Comparison of ENCODE assay signal across 2 cellular contexts in the genomic region with DNA sequence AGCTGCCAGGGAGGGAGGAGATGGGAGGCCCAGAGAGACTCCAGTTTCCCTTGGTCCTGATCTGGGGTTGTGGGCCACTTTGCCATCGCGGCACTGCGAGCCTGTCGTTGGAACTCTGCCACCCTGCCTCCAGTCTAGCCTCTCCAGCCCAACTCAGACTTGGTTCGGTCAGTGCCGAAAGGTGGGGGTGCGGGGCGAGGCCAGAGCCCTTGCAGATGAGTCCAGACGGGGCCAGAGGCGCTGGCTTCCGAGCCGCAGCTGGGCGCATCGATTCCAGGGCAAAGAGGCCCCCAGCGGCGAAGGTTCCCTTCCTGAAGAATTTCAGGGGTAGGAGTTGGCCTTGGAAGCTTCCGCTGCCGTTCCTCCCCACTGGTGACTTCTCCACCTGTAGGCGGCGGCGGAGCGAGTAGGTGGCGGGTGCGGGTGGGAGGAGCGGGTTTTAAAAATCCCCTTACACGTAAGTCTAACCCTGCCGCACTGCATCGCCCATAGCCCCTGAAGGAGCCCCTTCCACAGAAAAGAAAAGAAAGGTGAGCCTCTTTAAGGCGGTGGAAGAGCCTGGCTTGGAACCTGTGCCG.
TF ChIP-seq lines count a peak whose summit lies in the region.

No MANE protein-coding gene starts in this region.

TF ChIP-seq in IMR-90, 13 proteins besides CTCF, POLR2A, EP300 and RAD21:
- peak; percentile 2; the same call in 1 of the 2 replicates for TF ChIP-seq SMC3 (IDR thresholded peaks at IDR 0.05; ENCODE audit: low read depth, low read length)
- TF ChIP-seq MXI1 (IDR thresholded peaks at IDR 0.05; ENCODE audit: borderline replicate concordance, low read depth, low read length): no peak
- TF ChIP-seq MAZ (IDR thresholded peaks at IDR 0.05; ENCODE audit: borderline replicate concordance, low read depth, low read length): 0 out of 2 replicates have a peak, but pooled peaks have one; percentile 8

TF ChIP-seq in neural cell, 6 proteins besides CTCF, POLR2A, EP300 and RAD21:
- TF ChIP-seq SMC3 (conservative IDR thresholded peaks at IDR 0.05; ENCODE audit: poor library complexity) (no peak), TAF1 (IDR thresholded peaks at IDR 0.05; ENCODE audit: low read depth) (no peak), MXI1 (conservative IDR thresholded peaks at IDR 0.05; ENCODE audit: poor library complexity, severe bottlenecking) (no peak), REST (IDR thresholded peaks at IDR 0.05; ENCODE audit: borderline replicate concordance) (no peak), EZH2 (IDR thresholded peaks at IDR 0.05; ENCODE audit: borderline replicate concordance, insufficient read depth, low read length, poor library complexity, severe bottlenecking) (no peak), POLR2AphosphoS5 (IDR thresholded peaks at IDR 0.05) (no peak)
